Comparison of ENCODE assay signal across 12 cellular contexts in genomic region chr15:58477228-58477627, GRCh38. TPM values are rescaled to one million over a fixed set of nuclear protein-coding genes. Genes with fewer than 3 reads are reported as not detected.
A peak's percentile ranks its signal among the peaks of the same experiment; 100 is the strongest.
DNase-seq lines count a peak whose midpoint lies in the region; ATAC-seq and TF ChIP-seq lines count a peak whose summit lies in the region.
"Had no signal": no experiment of that assay in that cellular context is flagged by ENCODE, and none has a peak within 500 bp of the region (broad histone marks: within the 10 kb centered on the region; RNA-seq: fewer than 3 reads in every experiment).

No MANE protein-coding gene starts in this region.

- H3K9ac ChIP-seq in DND-41 (ENCODE audit: low read depth, low read length), result peak overlapping the region; percentile 56

- H4K20me1 ChIP-seq in DND-41 (ENCODE audit: insufficient read depth, low read length), result no peaks in the 10 kb centered on the region

- H3K79me2 ChIP-seq in DND-41 (ENCODE audit: insufficient read depth, low read length), result no peaks in the 10 kb centered on the region

- H3K36me3 ChIP-seq in DND-41 (ENCODE audit: insufficient read depth, low read length), result no peaks in the 10 kb centered on the region

- H3K27me3 Mint-ChIP-seq in activated T-helper 17 cell treated with anti-CD3 and anti-CD28 coated beads, Interleukin-2, amount 50 U/mL, for 72 hours, result no peaks in the 10 kb centered on the region
- H3K27me3 Mint-ChIP-seq in natural killer cell treated with Interleukin-12 subunit alpha and Interleukin-12 subunit beta and Interleukin-15 and Interleukin-18, amount 100 ng/mL, for 72 hours, result no peaks in the 10 kb centered on the region

- ATAC-seq in DND-41 (ENCODE audit: insufficient read depth, low read depth) (peak; percentile 56), HG03520 (IDR thresholded peaks at IDR 0.05; ENCODE audit: unreplicated experiment) (no peak), HG03045 (IDR thresholded peaks at IDR 0.05; ENCODE audit: unreplicated experiment) (no peak), HG03097 (IDR thresholded peaks at IDR 0.05; ENCODE audit: low FRiP score, unreplicated experiment) (no peak)
- no peak for ATAC-seq in activated T-helper 17 cell treated with anti-CD3 and anti-CD28 coated beads, Interleukin-2, amount 50 U/mL, for 72 hours (replicated peaks)
- ATAC-seq in natural killer cell treated with Interleukin-12 subunit alpha and Interleukin-12 subunit beta and Interleukin-15 and Interleukin-18, amount 100 ng/mL, for 72 hours, result no peak
- ATAC-seq: Panc1 had no signal

- H3K36me3 Mint-ChIP-seq in activated T-helper 17 cell treated with anti-CD3 and anti-CD28 coated beads, Interleukin-2, amount 50 U/mL, for 72 hours (ENCODE audit: low read depth), result no peaks in the 10 kb centered on the region
- H3K36me3 Mint-ChIP-seq in natural killer cell treated with Interleukin-12 subunit alpha and Interleukin-12 subunit beta and Interleukin-15 and Interleukin-18, amount 100 ng/mL, for 72 hours, result no peaks in the 10 kb centered on the region

- peak overlapping the region; percentile 67 for H2AFZ ChIP-seq in DND-41 (ENCODE audit: low read depth, low read length)

- H3K9me3 Mint-ChIP-seq in activated T-helper 17 cell treated with anti-CD3 and anti-CD28 coated beads, Interleukin-2, amount 50 U/mL, for 72 hours, result no peaks in the 10 kb centered on the region
- H3K9me3 Mint-ChIP-seq in natural killer cell treated with Interleukin-12 subunit alpha and Interleukin-12 subunit beta and Interleukin-15 and Interleukin-18, amount 100 ng/mL, for 72 hours, result no peaks in the 10 kb centered on the region
- H3K9me3 Mint-ChIP-seq: activated B cell treated with CpG ODN at 0.5 μM for 24 hours, endodermal cell had no signal

- H3K4me3 ChIP-seq in DND-41 (ENCODE audit: low read depth in 1 of 2, low read length in 2 of 2), result peak overlapping the region in 1 of 2 experiments; percentile 22; a peak in 1 of 4 replicates

- in situ Hi-C loops in G401 (cut with HindIII; ENCODE audit: low sequenced_read_pairs), result no loop called here

- peaks cover 33% of the 10 kb centered on the region for H3K4me1 Mint-ChIP-seq in activated T-helper 17 cell treated with anti-CD3 and anti-CD28 coated beads, Interleukin-2, amount 50 U/mL, for 72 hours
- H3K4me1 Mint-ChIP-seq in natural killer cell treated with Interleukin-12 subunit alpha and Interleukin-12 subunit beta and Interleukin-15 and Interleukin-18, amount 100 ng/mL, for 72 hours (ENCODE audit: low read depth in 2 of 2), result peaks cover 56 to 59% of the 10 kb centered on the region in 2 donors

- DNase-seq in DND-41, result peak; percentile 81
- DNase-seq in NAMALWA (ENCODE audit: low spot score), result peak; percentile 12
- no peak for DNase-seq in natural killer cell treated with Interleukin-12 subunit alpha and Interleukin-12 subunit beta and Interleukin-15 and Interleukin-18, amount 100 ng/mL, for 72 hours (ENCODE audit: low spot score)
- no peak for DNase-seq in G401 (ENCODE audit: low spot score)
- DNase-seq: activated B cell treated with CpG ODN at 0.5 μM for 24 hours; endodermal cell; stimulated activated CD4-positive, alpha-beta T cell treated with anti-CD3 and anti-CD28 coated beads, Interleukin-15, amount 100 ng/mL, for 24 hours had no signal

- no peak for TF ChIP-seq CTCF in DND-41 (IDR thresholded peaks at IDR 0.05; ENCODE audit: borderline replicate concordance, extremely low read depth, low read length, poor library complexity, severe bottlenecking)

- H3K27me3 ChIP-seq in DND-41 (ENCODE audit: insufficient read depth, low read length, poor library complexity), result no peaks in the 10 kb centered on the region

- no peaks in the 10 kb centered on the region for H3K9me3 ChIP-seq in DND-41 (ENCODE audit: insufficient read depth, low read length, severe bottlenecking)

- H3K4me1 ChIP-seq in DND-41 (ENCODE audit: insufficient read depth, low read length), result peaks cover 66% of the 10 kb centered on the region

- peak overlapping the region; percentile 51 for H3K4me2 ChIP-seq in DND-41 (ENCODE audit: insufficient read depth, low read length)

- H3K4me3 Mint-ChIP-seq in activated T-helper 17 cell treated with anti-CD3 and anti-CD28 coated beads, Interleukin-2, amount 50 U/mL, for 72 hours, result no peak overlapping the region
- H3K4me3 Mint-ChIP-seq in natural killer cell treated with Interleukin-12 subunit alpha and Interleukin-12 subunit beta and Interleukin-15 and Interleukin-18, amount 100 ng/mL, for 72 hours, result no peak overlapping the region
- H3K4me3 Mint-ChIP-seq: activated B cell treated with CpG ODN at 0.5 μM for 24 hours, endodermal cell had no signal

- H3K27ac ChIP-seq in DND-41 (ENCODE audit: low read length), result peak overlapping the region; percentile 92

- peak overlapping the region; percentile 8 for H3K27ac Mint-ChIP-seq in activated T-helper 17 cell treated with anti-CD3 and anti-CD28 coated beads, Interleukin-2, amount 50 U/mL, for 72 hours
- peak overlapping the region; percentile 25 to 47 for H3K27ac Mint-ChIP-seq in natural killer cell treated with Interleukin-12 subunit alpha and Interleukin-12 subunit beta and Interleukin-15 and Interleukin-18, amount 100 ng/mL, for 72 hours
- H3K27ac Mint-ChIP-seq: activated B cell treated with CpG ODN at 0.5 μM for 24 hours, endodermal cell had no signal

RNA-seq across cellular contexts. Expression of gene LIPC, which starts 45.4 kb away (rescaled TPM):
- under 1 TPM; 0.17 to 0.26 TPM for total RNA-seq in activated T-helper 17 cell treated with anti-CD3 and anti-CD28 coated beads, Interleukin-2, amount 50 U/mL, for 72 hours
- 1 to 10 TPM in 1 of 2 donors, under 1 TPM in 1; 0.69 to 1.5 TPM for total RNA-seq in natural killer cell treated with Interleukin-12 subunit alpha and Interleukin-12 subunit beta and Interleukin-15 and Interleukin-18, amount 100 ng/mL, for 72 hours
- total RNA-seq in G401 (2014; rRNA removed; shearing (Covaris generic)), result not detected in 2 replicates
- total RNA-seq: activated B cell treated with CpG ODN at 0.5 μM for 24 hours, endodermal cell had no signal

Comparison
In these comparisons a context has a peak if more than half of its experiments do, and no peak if none do; other contexts are left out.
1. DNase-seq: peak in DND-41 (single experiment) and NAMALWA (single experiment); none in natural killer cell treated with Interleukin-12 subunit alpha and Interleukin-12 subunit beta and Interleukin-15 and Interleukin-18, amount 100 ng/mL, for 72 hours (single experiment) and G401 (single experiment).